In the genomic region with DNA sequence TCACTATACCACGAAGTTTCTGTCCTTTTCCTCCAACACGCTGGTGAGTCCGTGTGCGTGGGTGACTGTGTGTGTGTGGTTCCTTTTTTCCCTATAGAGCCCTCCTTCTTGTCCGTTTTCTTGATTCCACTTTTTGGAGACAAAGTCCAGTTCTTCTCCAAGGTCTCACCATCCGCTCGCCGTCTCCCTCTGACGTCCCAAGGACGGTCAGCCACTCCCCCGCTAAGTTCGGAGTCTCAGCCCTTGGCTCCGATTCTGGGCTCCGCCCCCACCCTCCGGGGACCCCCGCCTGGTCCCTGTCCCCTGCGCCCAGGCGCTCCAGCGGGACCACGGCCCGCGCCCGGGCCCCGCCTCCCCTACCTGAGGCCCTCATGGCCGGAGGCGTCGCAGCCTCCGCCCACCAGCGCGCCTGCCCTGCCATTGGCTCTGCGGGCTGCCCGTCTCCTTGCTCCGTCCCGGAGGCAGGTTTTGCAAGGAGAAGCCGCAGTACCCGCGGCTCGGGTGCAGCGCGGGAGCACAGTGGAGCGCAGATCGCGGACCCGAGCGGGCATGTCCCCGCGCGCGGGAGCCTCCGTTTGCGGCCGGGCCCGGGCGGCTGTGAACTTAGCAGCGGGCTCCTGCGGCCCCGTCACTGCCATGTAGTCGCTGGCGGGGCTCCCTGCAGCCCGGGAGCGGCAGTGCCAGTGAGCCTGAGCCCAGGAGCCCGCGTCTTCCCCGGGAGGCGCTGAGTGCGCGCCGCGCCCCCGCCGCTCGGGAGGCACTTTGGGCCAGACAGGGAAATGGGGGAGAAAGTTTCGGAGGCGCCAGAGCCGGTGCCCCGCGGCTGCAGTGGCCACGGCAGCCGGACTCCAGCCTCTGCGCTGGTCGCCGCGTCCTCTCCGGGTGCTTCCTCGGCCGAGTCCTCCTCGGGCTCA, we compare ENCODE assay signal across 1 cellular context.
TF ChIP-seq lines count a peak whose summit lies in the region.

TSS of gene MAST4 (plus strand) at position 517 of the 914 bp plus-strand sequence. CDS start at position 780, 263 bp downstream.

TF ChIP-seq in HepG2, 621 proteins besides CTCF, POLR2A, EP300 and RAD21 (continued from another document and continues in another):
- TF ChIP-seq, protein P1, sequence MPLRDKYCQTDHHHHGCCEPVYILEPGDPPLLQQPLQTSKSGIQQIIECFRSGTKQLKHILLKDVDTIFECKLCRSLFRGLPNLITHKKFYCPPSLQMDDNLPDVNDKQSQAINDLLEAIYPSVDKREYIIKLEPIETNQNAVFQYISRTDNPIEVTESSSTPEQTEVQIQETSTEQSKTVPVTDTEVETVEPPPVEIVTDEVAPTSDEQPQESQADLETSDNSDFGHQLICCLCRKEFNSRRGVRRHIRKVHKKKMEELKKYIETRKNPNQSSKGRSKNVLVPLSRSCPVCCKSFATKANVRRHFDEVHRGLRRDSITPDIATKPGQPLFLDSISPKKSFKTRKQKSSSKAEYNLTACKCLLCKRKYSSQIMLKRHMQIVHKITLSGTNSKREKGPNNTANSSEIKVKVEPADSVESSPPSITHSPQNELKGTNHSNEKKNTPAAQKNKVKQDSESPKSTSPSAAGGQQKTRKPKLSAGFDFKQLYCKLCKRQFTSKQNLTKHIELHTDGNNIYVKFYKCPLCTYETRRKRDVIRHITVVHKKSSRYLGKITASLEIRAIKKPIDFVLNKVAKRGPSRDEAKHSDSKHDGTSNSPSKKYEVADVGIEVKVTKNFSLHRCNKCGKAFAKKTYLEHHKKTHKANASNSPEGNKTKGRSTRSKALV (CRISPR knock-in tag; IDR thresholded peaks at IDR 0.05), result peak; percentile 95; the same call in 1 of the 2 replicates
- TF ChIP-seq CREB1 (IDR thresholded peaks at IDR 0.05) (no peak), CREB1 (CRISPR knock-in tag; IDR thresholded peaks at IDR 0.05) (no peak), ZNF724P (CRISPR knock-in tag; IDR thresholded peaks at IDR 0.05; ENCODE audit: borderline replicate concordance) (no peak), MAFG (CRISPR knock-in tag; IDR thresholded peaks at IDR 0.05) (no peak), SNAI1 (CRISPR knock-in tag; IDR thresholded peaks at IDR 0.05; ENCODE audit: borderline replicate concordance) (no peak), SMARCC2 (IDR thresholded peaks at IDR 0.05) (no peak), MED8 (CRISPR knock-in tag; IDR thresholded peaks at IDR 0.05; ENCODE audit: insufficient replicate concordance) (no peak), NRL (CRISPR knock-in tag; IDR thresholded peaks at IDR 0.05; ENCODE audit: borderline replicate concordance) (no peak), KMT2B (CRISPR knock-in tag; IDR thresholded peaks at IDR 0.05) (no peak), ZNF777 (CRISPR knock-in tag; IDR thresholded peaks at IDR 0.05) (0 out of 2 replicates have a peak, but pooled peaks have one; percentile 15), ZBTB1 (CRISPR knock-in tag; IDR thresholded peaks at IDR 0.05; ENCODE audit: borderline replicate concordance) (no peak), POLR2AphosphoS5 (IDR thresholded peaks at IDR 0.05; ENCODE audit: low read depth, low read length) (no peak), SIN3A (IDR thresholded peaks at IDR 0.05; ENCODE audit: borderline replicate concordance, low read depth, low read length) (no peak), HMG20B (CRISPR knock-in tag; conservative IDR thresholded peaks at IDR 0.05) (no peak), MYNN (CRISPR knock-in tag; IDR thresholded peaks at IDR 0.05; ENCODE audit: low read depth) (no peak), TSC22D2 (CRISPR knock-in tag; IDR thresholded peaks at IDR 0.05; ENCODE audit: borderline replicate concordance) (no peak), YEATS2 (CRISPR knock-in tag; IDR thresholded peaks at IDR 0.05; ENCODE audit: borderline replicate concordance) (no peak), HIVEP1 (CRISPR knock-in tag; IDR thresholded peaks at IDR 0.05) (no peak), DMAP1 (CRISPR knock-in tag; IDR thresholded peaks at IDR 0.05) (peak; percentile 21; the same call in 1 of the 2 replicates), ZNF296 (CRISPR knock-in tag; conservative IDR thresholded peaks at IDR 0.05) (no peak), NKX3-1 (CRISPR knock-in tag; IDR thresholded peaks at IDR 0.05) (no peak), ZBTB44 (CRISPR knock-in tag; IDR thresholded peaks at IDR 0.05) (no peak), ZNF619 (CRISPR knock-in tag; IDR thresholded peaks at IDR 0.05) (no peak), MLLT10 (CRISPR knock-in tag; IDR thresholded peaks at IDR 0.05) (no peak), ATAD3A (CRISPR knock-in tag; IDR thresholded peaks at IDR 0.05) (no peak), PCBP2 (optimal IDR thresholded peaks at IDR 0.05; ENCODE audit: low read depth, low read length, poor library complexity, severe bottlenecking) (no peak), ZNF672 (CRISPR knock-in tag; IDR thresholded peaks at IDR 0.05) (no peak), ZNF543 (CRISPR knock-in tag; IDR thresholded peaks at IDR 0.05) (no peak), ZNF501 (CRISPR knock-in tag; IDR thresholded peaks at IDR 0.05) (peak; percentile 62; the same call in 1 of the 2 replicates), KDM3A (CRISPR knock-in tag; IDR thresholded peaks at IDR 0.05; ENCODE audit: low read depth) (no peak), SMC3 (IDR thresholded peaks at IDR 0.05; ENCODE audit: low read length) (no peak), RFX5 (IDR thresholded peaks at IDR 0.05; ENCODE audit: low read depth, low read length) (no peak), TRAFD1 (CRISPR knock-in tag; IDR thresholded peaks at IDR 0.05; ENCODE audit: borderline replicate concordance) (no peak), ARID2 (CRISPR knock-in tag; IDR thresholded peaks at IDR 0.05; ENCODE audit: borderline replicate concordance) (no peak), ZMYM4 (CRISPR knock-in tag; IDR thresholded peaks at IDR 0.05) (peak; percentile 50; the same call in 1 of the 2 replicates), DR1 (CRISPR knock-in tag; IDR thresholded peaks at IDR 0.05) (no peak), ZNF274 (CRISPR knock-in tag; IDR thresholded peaks at IDR 0.05) (peak; percentile 34; the same call in 1 of the 2 replicates), ARID3A (IDR thresholded peaks at IDR 0.05; ENCODE audit: low read depth, low read length) (no peak), ZNF563 (CRISPR knock-in tag; IDR thresholded peaks at IDR 0.05) (no peak), ZNF33B (CRISPR knock-in tag; IDR thresholded peaks at IDR 0.05) (no peak; the same call in 1 of the 2 replicates), ELF3 (CRISPR knock-in tag; IDR thresholded peaks at IDR 0.05) (no peak), ZNF292 (CRISPR knock-in tag; IDR thresholded peaks at IDR 0.05; ENCODE audit: borderline replicate concordance, low read depth) (no peak)
- TF ChIP-seq, protein P2, sequence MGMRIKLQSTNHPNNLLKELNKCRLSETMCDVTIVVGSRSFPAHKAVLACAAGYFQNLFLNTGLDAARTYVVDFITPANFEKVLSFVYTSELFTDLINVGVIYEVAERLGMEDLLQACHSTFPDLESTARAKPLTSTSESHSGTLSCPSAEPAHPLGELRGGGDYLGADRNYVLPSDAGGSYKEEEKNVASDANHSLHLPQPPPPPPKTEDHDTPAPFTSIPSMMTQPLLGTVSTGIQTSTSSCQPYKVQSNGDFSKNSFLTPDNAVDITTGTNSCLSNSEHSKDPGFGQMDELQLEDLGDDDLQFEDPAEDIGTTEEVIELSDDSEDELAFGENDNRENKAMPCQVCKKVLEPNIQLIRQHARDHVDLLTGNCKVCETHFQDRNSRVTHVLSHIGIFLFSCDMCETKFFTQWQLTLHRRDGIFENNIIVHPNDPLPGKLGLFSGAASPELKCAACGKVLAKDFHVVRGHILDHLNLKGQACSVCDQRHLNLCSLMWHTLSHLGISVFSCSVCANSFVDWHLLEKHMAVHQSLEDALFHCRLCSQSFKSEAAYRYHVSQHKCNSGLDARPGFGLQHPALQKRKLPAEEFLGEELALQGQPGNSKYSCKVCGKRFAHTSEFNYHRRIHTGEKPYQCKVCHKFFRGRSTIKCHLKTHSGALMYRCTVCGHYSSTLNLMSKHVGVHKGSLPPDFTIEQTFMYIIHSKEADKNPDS (CRISPR knock-in tag; IDR thresholded peaks at IDR 0.05), result no peak
- TF ChIP-seq, protein P3, sequence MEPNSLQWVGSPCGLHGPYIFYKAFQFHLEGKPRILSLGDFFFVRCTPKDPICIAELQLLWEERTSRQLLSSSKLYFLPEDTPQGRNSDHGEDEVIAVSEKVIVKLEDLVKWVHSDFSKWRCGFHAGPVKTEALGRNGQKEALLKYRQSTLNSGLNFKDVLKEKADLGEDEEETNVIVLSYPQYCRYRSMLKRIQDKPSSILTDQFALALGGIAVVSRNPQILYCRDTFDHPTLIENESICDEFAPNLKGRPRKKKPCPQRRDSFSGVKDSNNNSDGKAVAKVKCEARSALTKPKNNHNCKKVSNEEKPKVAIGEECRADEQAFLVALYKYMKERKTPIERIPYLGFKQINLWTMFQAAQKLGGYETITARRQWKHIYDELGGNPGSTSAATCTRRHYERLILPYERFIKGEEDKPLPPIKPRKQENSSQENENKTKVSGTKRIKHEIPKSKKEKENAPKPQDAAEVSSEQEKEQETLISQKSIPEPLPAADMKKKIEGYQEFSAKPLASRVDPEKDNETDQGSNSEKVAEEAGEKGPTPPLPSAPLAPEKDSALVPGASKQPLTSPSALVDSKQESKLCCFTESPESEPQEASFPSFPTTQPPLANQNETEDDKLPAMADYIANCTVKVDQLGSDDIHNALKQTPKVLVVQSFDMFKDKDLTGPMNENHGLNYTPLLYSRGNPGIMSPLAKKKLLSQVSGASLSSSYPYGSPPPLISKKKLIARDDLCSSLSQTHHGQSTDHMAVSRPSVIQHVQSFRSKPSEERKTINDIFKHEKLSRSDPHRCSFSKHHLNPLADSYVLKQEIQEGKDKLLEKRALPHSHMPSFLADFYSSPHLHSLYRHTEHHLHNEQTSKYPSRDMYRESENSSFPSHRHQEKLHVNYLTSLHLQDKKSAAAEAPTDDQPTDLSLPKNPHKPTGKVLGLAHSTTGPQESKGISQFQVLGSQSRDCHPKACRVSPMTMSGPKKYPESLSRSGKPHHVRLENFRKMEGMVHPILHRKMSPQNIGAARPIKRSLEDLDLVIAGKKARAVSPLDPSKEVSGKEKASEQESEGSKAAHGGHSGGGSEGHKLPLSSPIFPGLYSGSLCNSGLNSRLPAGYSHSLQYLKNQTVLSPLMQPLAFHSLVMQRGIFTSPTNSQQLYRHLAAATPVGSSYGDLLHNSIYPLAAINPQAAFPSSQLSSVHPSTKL (CRISPR knock-in tag; IDR thresholded peaks at IDR 0.05), result peak; percentile 22; the same call in 1 of the 2 replicates
- TF ChIP-seq, protein P4, sequence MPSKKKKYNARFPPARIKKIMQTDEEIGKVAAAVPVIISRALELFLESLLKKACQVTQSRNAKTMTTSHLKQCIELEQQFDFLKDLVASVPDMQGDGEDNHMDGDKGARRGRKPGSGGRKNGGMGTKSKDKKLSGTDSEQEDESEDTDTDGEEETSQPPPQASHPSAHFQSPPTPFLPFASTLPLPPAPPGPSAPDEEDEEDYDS (CRISPR knock-in tag; IDR thresholded peaks at IDR 0.05), result no peak
- TF ChIP-seq, protein P5, sequence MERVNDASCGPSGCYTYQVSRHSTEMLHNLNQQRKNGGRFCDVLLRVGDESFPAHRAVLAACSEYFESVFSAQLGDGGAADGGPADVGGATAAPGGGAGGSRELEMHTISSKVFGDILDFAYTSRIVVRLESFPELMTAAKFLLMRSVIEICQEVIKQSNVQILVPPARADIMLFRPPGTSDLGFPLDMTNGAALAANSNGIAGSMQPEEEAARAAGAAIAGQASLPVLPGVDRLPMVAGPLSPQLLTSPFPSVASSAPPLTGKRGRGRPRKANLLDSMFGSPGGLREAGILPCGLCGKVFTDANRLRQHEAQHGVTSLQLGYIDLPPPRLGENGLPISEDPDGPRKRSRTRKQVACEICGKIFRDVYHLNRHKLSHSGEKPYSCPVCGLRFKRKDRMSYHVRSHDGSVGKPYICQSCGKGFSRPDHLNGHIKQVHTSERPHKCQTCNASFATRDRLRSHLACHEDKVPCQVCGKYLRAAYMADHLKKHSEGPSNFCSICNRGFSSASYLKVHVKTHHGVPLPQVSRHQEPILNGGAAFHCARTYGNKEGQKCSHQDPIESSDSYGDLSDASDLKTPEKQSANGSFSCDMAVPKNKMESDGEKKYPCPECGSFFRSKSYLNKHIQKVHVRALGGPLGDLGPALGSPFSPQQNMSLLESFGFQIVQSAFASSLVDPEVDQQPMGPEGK (CRISPR knock-in tag; IDR thresholded peaks at IDR 0.05), result 0 out of 2 replicates have a peak, but pooled peaks have one; percentile 14
- TF ChIP-seq, protein P6, sequence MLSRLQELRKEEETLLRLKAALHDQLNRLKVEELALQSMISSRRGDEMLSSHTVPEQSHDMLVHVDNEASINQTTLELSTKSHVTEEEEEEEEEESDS (CRISPR knock-in tag; IDR thresholded peaks at IDR 0.05; ENCODE audit: borderline replicate concordance), result no peak
- TF ChIP-seq, protein P7, sequence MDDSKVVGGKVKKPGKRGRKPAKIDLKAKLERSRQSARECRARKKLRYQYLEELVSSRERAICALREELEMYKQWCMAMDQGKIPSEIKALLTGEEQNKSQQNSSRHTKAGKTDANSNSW (CRISPR knock-in tag; IDR thresholded peaks at IDR 0.05; ENCODE audit: borderline replicate concordance), result no peak
